Comparison of ENCODE assay signal across 17 cellular contexts in the genomic region with DNA sequence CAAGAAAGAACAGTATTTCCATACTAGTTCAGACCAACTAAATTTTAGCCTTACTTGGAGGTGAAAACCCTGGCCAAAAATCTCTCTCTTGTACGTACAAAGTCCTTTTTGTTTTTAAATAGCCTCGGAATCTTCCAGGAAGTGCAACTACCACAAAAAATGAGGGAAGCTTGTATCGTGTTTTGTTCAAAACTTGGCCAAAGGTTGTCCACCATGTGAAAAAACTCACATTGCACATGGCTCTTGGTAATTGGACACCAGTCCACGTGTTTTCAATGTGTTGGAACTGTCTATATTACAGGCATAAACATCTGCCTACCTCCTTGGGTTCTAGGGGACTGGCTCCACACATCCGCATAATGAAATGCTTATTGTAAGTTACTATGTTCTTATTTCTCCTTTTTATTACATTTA. TPM values are rescaled to one million over a fixed set of nuclear protein-coding genes. Genes with fewer than 3 reads are reported as not detected.
DNase-seq lines count a peak whose midpoint lies in the region; ATAC-seq and TF ChIP-seq lines count a peak whose summit lies in the region.
"Had no signal": no experiment of that assay in that cellular context is flagged by ENCODE, and none has a peak within 500 bp of the region (broad histone marks: within the 10 kb centered on the region; RNA-seq: fewer than 3 reads in every experiment).

No MANE protein-coding gene starts in this region.

- no peak overlapping the region for H2BK12ac ChIP-seq in neuronal stem cell (ENCODE audit: low read length)

- no peak for ATAC-seq in HG03378 (IDR thresholded peaks at IDR 0.05; ENCODE audit: unreplicated experiment)
- ATAC-seq: esophagus mucosa; stimulated activated naive CD8-positive, alpha-beta T cell treated with anti-CD3 and anti-CD28 coated beads, Interleukin-15, amount 100 ng/mL, for 72 hours had no signal

- H3K79me1 ChIP-seq in neuronal stem cell (ENCODE audit: low read depth, low read length): no peaks in the 10 kb centered on the region

- H3K27me3 ChIP-seq in liver (ENCODE audit: control insufficient read depth in 4 of 4, insufficient read depth in 4 of 4, low read length in 3 of 4): no peaks in the 10 kb centered on the region
- H3K27me3 ChIP-seq in neuronal stem cell (ENCODE audit: control insufficient read depth in 3 of 3, insufficient read depth in 3 of 3, low read depth in 1 of 3, low read length in 3 of 3): no peaks in the 10 kb centered on the region
- H3K27me3 ChIP-seq in left ventricle myocardium inferior (ENCODE audit: low read depth): no peaks in the 10 kb centered on the region
- H3K27me3 ChIP-seq: colonic mucosa, neutrophil had no signal

- no peak overlapping the region for H3K14ac ChIP-seq in neuronal stem cell (ENCODE audit: low read length)

- H3K4me1 ChIP-seq in liver (ENCODE audit: control insufficient read depth in 4 of 4, insufficient read depth in 4 of 4, low read length in 3 of 4) (peaks cover 0 to 6% (median 3%) of the 10 kb centered on the region in 4 donors), urinary bladder (ENCODE audit: insufficient read depth) (no peaks in the 10 kb centered on the region), neuronal stem cell (ENCODE audit: control insufficient read depth in 2 of 2, insufficient read depth in 1 of 2, low read depth in 1 of 2, low read length in 2 of 2) (no peaks in the 10 kb centered on the region), left ventricle myocardium inferior (peaks cover 18% of the 10 kb centered on the region)
- H3K4me1 ChIP-seq: colonic mucosa had no signal

- H3K23ac ChIP-seq in neuronal stem cell (ENCODE audit: low read depth, low read length, poor library complexity): no peak overlapping the region

- no peak overlapping the region for H4K91ac ChIP-seq in neuronal stem cell (ENCODE audit: low read depth, low read length, poor library complexity)

- H2BK120ac ChIP-seq in neuronal stem cell (ENCODE audit: low read depth, low read length): no peak overlapping the region

- H3K9ac ChIP-seq in liver (ENCODE audit: low read depth in 1 of 2, low read length in 2 of 2): no peak overlapping the region
- H3K9ac ChIP-seq in neuronal stem cell (ENCODE audit: low read depth, low read length, poor library complexity): no peak overlapping the region

- H3K4me3 ChIP-seq in liver (ENCODE audit: low read depth in 1 of 3, low read length in 3 of 3) (no peak overlapping the region), urinary bladder (ENCODE audit: low read depth, low read length) (no peak overlapping the region), neuronal stem cell (ENCODE audit: low read length in 2 of 2) (no peak overlapping the region), left ventricle myocardium inferior (no peak overlapping the region)
- H3K4me3 ChIP-seq: colonic mucosa, PC-9 had no signal

- intact Hi-C loops in left ventricle myocardium inferior (cut with micrococcal nuclease): no loop called here

- 28% methylated on average over 5 of the region's 5 CpGs for WGBS in liver
- whole genome bisulfite sequencing in urinary bladder: 35% methylated on average over 5 of the region's 5 CpGs
- no CpG with 5 or more reads among the region's 5 CpGs for WGBS in neuronal stem cell (ENCODE audit: extremely low coverage in 2 of 2, insufficient read length in 2 of 2, insufficient replicate concordance in 1 of 2), 2 donors

- H3K9me3 ChIP-seq in liver (ENCODE audit: control insufficient read depth in 4 of 4, low read length in 3 of 4) (no peaks in the 10 kb centered on the region), neuronal stem cell (replicated peaks in 1 of 2; ENCODE audit: control insufficient read depth in 2 of 2, insufficient read depth in 1 of 2, low read depth in 1 of 2, low read length in 2 of 2) (no peaks in the 10 kb centered on the region), left ventricle myocardium inferior (replicated peaks) (no peaks in the 10 kb centered on the region)
- H3K9me3 ChIP-seq: colonic mucosa, neutrophil had no signal

- peak; percentile 66 for DNase-seq in DMS 273 (lab: John Stamatoyannopoulos, UW; ENCODE audit: unreplicated experiment)
- DNase-seq in DMS 273 treated with DMSO at 0.1 percent for 48 hours (lab: John Stamatoyannopoulos, UW): no peak
- DNase-seq in epithelial cell of prostate (ENCODE audit: low read depth, low spot score): no peak
- no peak for DNase-seq in neuronal stem cell (ENCODE audit: low spot score)
- no peak for DNase-seq in left ventricle myocardium inferior
- DNase-seq: activated CD4-positive, alpha-beta memory T cell treated with anti-CD3 and anti-CD28 coated beads, Interleukin-2, amount 10 ng/mL, durations not matched to agents 7 days and 5 days; colonic mucosa; NCI-H187 treated with DMSO at 0.1 percent for 48 hours; NCI-H526 treated with DMSO at 0.1 percent for 48 hours; PC-9; stimulated activated naive CD8-positive, alpha-beta T cell treated with anti-CD3 and anti-CD28 coated beads, Interleukin-15, amount 100 ng/mL, for 72 hours had no signal

- H3K4ac ChIP-seq in neuronal stem cell (ENCODE audit: low read length): no peak overlapping the region

- no peak overlapping the region for H2AFZ ChIP-seq in neuronal stem cell (ENCODE audit: low read length)
- H2AFZ ChIP-seq: PC-9 had no signal

- H2BK15ac ChIP-seq in neuronal stem cell (ENCODE audit: low read length): no peak overlapping the region

- H3K18ac ChIP-seq in neuronal stem cell (ENCODE audit: low read length): no peak overlapping the region

- TF ChIP-seq RAD21 in liver (IDR thresholded peaks at IDR 0.05): no peak

- H2AK5ac ChIP-seq in neuronal stem cell (ENCODE audit: low read depth, low read length): no peak overlapping the region

- H4K8ac ChIP-seq in neuronal stem cell (ENCODE audit: low read depth, low read length): no peak overlapping the region

- H3K27ac ChIP-seq in epithelial cell of prostate: peak overlapping the region; percentile 91
- peak overlapping the region; percentile 60 to 84 for H3K27ac ChIP-seq in liver (ENCODE audit: low read depth in 1 of 2, low read length in 2 of 2)
- peak overlapping the region; percentile 3 for H3K27ac ChIP-seq in urinary bladder (ENCODE audit: low read depth)
- H3K27ac ChIP-seq in neuronal stem cell (replicated peaks; ENCODE audit: low read length): no peak overlapping the region
- no peak overlapping the region for H3K27ac ChIP-seq in left ventricle myocardium inferior (replicated peaks)
- H3K27ac ChIP-seq: 22Rv1, colonic mucosa, neutrophil, PC-9 had no signal

- no peak overlapping the region for H3K4me2 ChIP-seq in neuronal stem cell (ENCODE audit: insufficient read depth, low read length, poor library complexity, severe bottlenecking)
- H3K4me2 ChIP-seq: PC-9 had no signal

- H3K36me3 ChIP-seq in liver (ENCODE audit: control insufficient read depth in 4 of 4, insufficient read depth in 3 of 4, low read depth in 1 of 4, low read length in 3 of 4) (peaks cover 0 to 2% (median 0%) of the 10 kb centered on the region in 4 donors), urinary bladder (ENCODE audit: insufficient read depth) (no peaks in the 10 kb centered on the region), neuronal stem cell (replicated peaks in 1 of 2; ENCODE audit: control insufficient read depth in 2 of 2, insufficient read depth in 2 of 2, low read length in 2 of 2) (peaks cover 3 to 19% of the 10 kb centered on the region in 2 donors), left ventricle myocardium inferior (peaks cover 7% of the 10 kb centered on the region)
- H3K36me3 ChIP-seq: colonic mucosa had no signal

- no peak overlapping the region for H2BK5ac ChIP-seq in neuronal stem cell (ENCODE audit: low read length)

- no peak for TF ChIP-seq CTCF in liver (IDR thresholded peaks at IDR 0.05; ENCODE audit: low read depth, low read length, missing input control)
- TF ChIP-seq CTCF in left ventricle myocardium inferior (IDR thresholded peaks at IDR 0.05; ENCODE audit: borderline replicate concordance): no peak

TF ChIP-seq in liver, 16 proteins besides CTCF, POLR2A, EP300 and RAD21 (continues in another document):
- TF ChIP-seq YY1 (IDR thresholded peaks at IDR 0.05) (peak; percentile 16), SP1 (IDR thresholded peaks at IDR 0.05) (peak; percentile 62)

RNA-seq across cellular contexts. Expression of a gene that starts 15.2 kb away (rescaled TPM):
- total RNA-seq in liver: 10 to 100 TPM; 29.4 to 29.9 TPM
- 10 to 100 TPM in 1 of 2 donors, 1 to 10 TPM in 1; 9.5 to 20.2 TPM for polyA plus RNA-seq in liver
- 34.5 TPM for total RNA-seq in urinary bladder
- 87.8 TPM for polyA plus RNA-seq in urinary bladder
- 94.3 TPM for polyA plus RNA-seq in neuronal stem cell (2013, experiment 1 of 2)
- polyA plus RNA-seq in neuronal stem cell (2013, experiment 2 of 2): 93.2 TPM
- 52.7 TPM for total RNA-seq in left ventricle myocardium inferior

RNA-seq across cellular contexts. Expression of a gene that starts 15.6 kb away (rescaled TPM):
- total RNA-seq in liver (10 to 100 TPM in 1 of 2 donors, 1 to 10 TPM in 1; 7.5 to 11.1 TPM), urinary bladder (10.6 TPM), left ventricle myocardium inferior (15.6 TPM)
- polyA plus RNA-seq in liver (1 to 10 TPM; 2.5 to 8.8 TPM), urinary bladder (19.3 TPM)
- polyA plus RNA-seq in neuronal stem cell (2013, experiment 1 of 2): 16.8 TPM
- polyA plus RNA-seq in neuronal stem cell (2013, experiment 2 of 2): 16.0 TPM

RNA-seq across cellular contexts. Expression of a gene that starts 27.0 kb away (rescaled TPM):
- total RNA-seq in liver: 10 to 100 TPM in 1 of 2 donors, 1 to 10 TPM in 1; 6.2 to 90.8 TPM
- polyA plus RNA-seq in liver: 1 to 10 TPM; 1.5 to 6.0 TPM
- total RNA-seq in urinary bladder: 37.1 TPM
- polyA plus RNA-seq in urinary bladder: 163 TPM
- polyA plus RNA-seq in neuronal stem cell (2013, experiment 1 of 2): 54.5 TPM
- polyA plus RNA-seq in neuronal stem cell (2013, experiment 2 of 2): 53.6 TPM
- total RNA-seq in left ventricle myocardium inferior: 5.9 TPM

RNA-seq across cellular contexts. Expression of a gene that starts 44.5 kb away (rescaled TPM):
- total RNA-seq in liver (10 to 100 TPM in 1 of 2 donors, 1 to 10 TPM in 1; 8.5 to 14.4 TPM), urinary bladder (12.1 TPM), left ventricle myocardium inferior (7.9 TPM)
- polyA plus RNA-seq in liver (10 to 100 TPM in 1 of 2 donors, 1 to 10 TPM in 1; 7.3 to 10.0 TPM), urinary bladder (29.9 TPM)
- polyA plus RNA-seq in neuronal stem cell (2013, experiment 1 of 2): 37.2 TPM
- 37.3 TPM for polyA plus RNA-seq in neuronal stem cell (2013, experiment 2 of 2)

Comparison
In these comparisons a context has a peak if more than half of its experiments do, and no peak if none do; other contexts are left out.
1. H3K27ac ChIP-seq: peak in epithelial cell of prostate (single experiment), liver (2 of 2) and urinary bladder (single experiment); none in neuronal stem cell (single experiment) and left ventricle myocardium inferior (single experiment).